ENCODE assay signal across 10 cellular contexts in the genomic region with DNA sequence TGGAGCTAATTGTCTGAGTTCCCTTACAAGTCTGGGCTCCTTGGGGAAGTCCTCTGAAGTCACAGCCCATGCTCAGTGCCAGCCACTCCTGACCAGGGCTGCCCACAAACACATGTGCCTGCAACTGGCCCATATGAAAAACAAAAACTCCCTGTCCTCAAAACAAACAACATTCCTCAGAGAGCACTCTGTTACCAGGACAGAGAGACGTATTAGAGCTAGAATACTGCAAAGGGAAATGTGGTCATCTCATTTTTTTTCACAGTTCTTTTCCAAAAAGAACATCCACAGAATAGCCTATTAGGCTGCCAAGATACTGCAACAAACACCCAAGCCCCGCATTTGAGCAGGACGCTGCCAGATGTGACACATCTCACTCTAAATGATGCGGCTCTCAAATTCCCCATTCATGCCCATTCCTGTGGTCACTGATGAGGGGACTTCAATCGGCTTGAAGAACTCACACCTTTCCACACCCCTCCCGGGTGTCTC.
DNase-seq lines count a peak whose midpoint lies in the region; ATAC-seq and TF ChIP-seq lines count a peak whose summit lies in the region.
"Had no signal": no experiment of that assay in that cellular context is flagged by ENCODE, and none has a peak within 500 bp of the region (broad histone marks: within the 10 kb centered on the region; RNA-seq: fewer than 3 reads in every experiment).

No MANE protein-coding gene starts in this region.

- H3K27me3 ChIP-seq in dorsolateral prefrontal cortex (no peaks in the 10 kb centered on the region), right lobe of liver (no peaks in the 10 kb centered on the region), stomach smooth muscle (ENCODE audit: control insufficient read depth in 1 of 2, insufficient read depth in 2 of 2, low read length in 2 of 2) (no peaks in the 10 kb centered on the region)

- peaks cover 0 to 70% (median 23%) of the 10 kb centered on the region in 4 donors for H3K4me1 ChIP-seq in right lobe of liver
- peaks cover 8% of the 10 kb centered on the region for H3K4me1 ChIP-seq in stomach smooth muscle (ENCODE audit: control insufficient read depth, insufficient read depth, low read length)

- DNase-seq in LHCN-M2 (ENCODE audit: low read depth), result peak; percentile 83
- DNase-seq in dorsolateral prefrontal cortex, result peak in 9 of 10 donors; percentile 68 to 92 (median 81)
- DNase-seq in right lobe of liver, result peak in 1 of 3 donors; percentile 57
- no peak for DNase-seq in OCI-M1 (lab: John Stamatoyannopoulos, UW)
- no peak for DNase-seq in NCI-H1105 treated with DMSO at 0.1 percent for 48 hours (lab: John Stamatoyannopoulos, UW)
- no peak for DNase-seq in amniotic stem cell (lab: John Stamatoyannopoulos, UW)
- DNase-seq: CD8-positive, alpha-beta T cell; NCI-H187 had no signal

- no peak for TF ChIP-seq POLR2A in right lobe of liver (IDR thresholded peaks at IDR 0.05)

- WGBS in right lobe of liver (ENCODE audit: insufficient coverage, low coverage, low lambda C conversion rate, missing lambda C conversion rate), result 67% methylated on average over 4 of the region's 6 CpGs

- H3K9me3 ChIP-seq in right lobe of liver (no peaks in the 10 kb centered on the region), stomach smooth muscle (ENCODE audit: control insufficient read depth in 2 of 2, low read length in 2 of 2) (no peaks in the 10 kb centered on the region)

- H3K4me3 ChIP-seq in dorsolateral prefrontal cortex (peak overlapping the region in 29 of 59 donors; percentile 0 to 44 (median 24)), right lobe of liver (no peak overlapping the region), stomach smooth muscle (ENCODE audit: low read length in 2 of 2) (no peak overlapping the region)

- intact Hi-C loops in dorsolateral prefrontal cortex (cut with DNase I), result loop anchor here (2.0 to 5.0 kb wide), 3 partner anchors 29 to 72 kb away; a partner anchor contains a TSS
- intact Hi-C loops in right lobe of liver (cut with DNase I), result no loop called here

- H3K27ac ChIP-seq in dorsolateral prefrontal cortex (peak overlapping the region; percentile 81 to 99 (median 97)), right lobe of liver (peak overlapping the region; percentile 34 to 84 (median 59)), stomach smooth muscle (ENCODE audit: low read length) (peak overlapping the region; percentile 49)

- H3K9ac ChIP-seq in stomach smooth muscle (ENCODE audit: low read length in 2 of 2), result no peak overlapping the region

- ATAC-seq in right lobe of liver (peak in 3 of 4 donors; percentile 4 to 29 (median 9)), GM21717 (IDR thresholded peaks at IDR 0.05; ENCODE audit: unreplicated experiment) (no peak)
- ATAC-seq: CD8-positive, alpha-beta T cell had no signal

- no peaks in the 10 kb centered on the region for H3K36me3 ChIP-seq in right lobe of liver
- H3K36me3 ChIP-seq in stomach smooth muscle (ENCODE audit: control insufficient read depth in 2 of 2, insufficient read depth in 2 of 2, low read length in 2 of 2), result no peaks in the 10 kb centered on the region

- TF ChIP-seq CTCF in dorsolateral prefrontal cortex (IDR thresholded peaks at IDR 0.05 in 54 of 56, conservative IDR thresholded peaks at IDR 0.05 in 2 of 56; ENCODE audit: low read depth in 1 of 56, partially characterized antibody in 56 of 56) (peak in 4 of 56 donors; percentile 2 to 9 (median 4)), right lobe of liver (IDR thresholded peaks at IDR 0.05) (no peak)

Comparison
In these comparisons a context has a peak if more than half of its experiments do, and no peak if none do; other contexts are left out.
1. DNase-seq: peak in LHCN-M2 (single experiment) and dorsolateral prefrontal cortex (9 of 10); none in OCI-M1 (single experiment), NCI-H1105 treated with DMSO at 0.1 percent for 48 hours (single experiment) and amniotic stem cell (single experiment).
2. intact Hi-C loops: an anchor here in dorsolateral prefrontal cortex (2.0 to 5.0 kb wide); none called in right lobe of liver.
3. Peak in every context shown above with its lines, with median percentiles within 50 percentile points of each other: H3K27ac ChIP-seq.